Comparison of ENCODE assay signal across 9 cellular contexts in genomic region chr17:74037320-74037719, GRCh38.
DNase-seq lines count a peak whose midpoint lies in the region; ATAC-seq and TF ChIP-seq lines count a peak whose summit lies in the region.
"Had no signal": no experiment of that assay in that cellular context is flagged by ENCODE, and none has a peak within 500 bp of the region (broad histone marks: within the 10 kb centered on the region; RNA-seq: fewer than 3 reads in every experiment).

No MANE protein-coding gene starts in this region.

- POLR2A ChIA-PET in activated CD8-positive, alpha-beta T cell treated with anti-CD3 and anti-CD28 coated beads, Interleukin-2, amount 10 ng/mL, durations not matched to agents 7 days and 5 days (lab: Charles Lee), result no interaction called here

- ATAC-seq in mucosa of descending colon (peak; percentile 19), HG03139 (IDR thresholded peaks at IDR 0.05; ENCODE audit: unreplicated experiment) (no peak)
- ATAC-seq in activated CD8-positive, alpha-beta T cell treated with anti-CD3 and anti-CD28 coated beads, Interleukin-2, amount 10 ng/mL, durations not matched to agents 7 days and 5 days, result no peak

- no peak for TF ChIP-seq CTCF in mucosa of descending colon (IDR thresholded peaks at IDR 0.05)
- TF ChIP-seq CTCF in Calu3 (IDR thresholded peaks at IDR 0.05; ENCODE audit: unreplicated experiment), result no peak

- DNase-seq in DMS 273 (lab: John Stamatoyannopoulos, UW; ENCODE audit: unreplicated experiment), result peak; percentile 86
- DNase-seq in M059J (ENCODE audit: low read depth), result peak; percentile 44
- DNase-seq in mucosa of descending colon, result peak in 1 of 3 donors; percentile 21
- DNase-seq in activated CD8-positive, alpha-beta T cell treated with anti-CD3 and anti-CD28 coated beads, Interleukin-2, amount 10 ng/mL, durations not matched to agents 7 days and 5 days, result no peak
- DNase-seq in Calu3, result no peak
- DNase-seq: activated T-cell treated with anti-CD3 and anti-CD28 coated beads, Interleukin-2, amount 50 U/mL, for 1 hour had no signal

- no peak overlapping the region for H3K4me3 Mint-ChIP-seq in activated CD8-positive, alpha-beta T cell treated with anti-CD3 and anti-CD28 coated beads, Interleukin-2, amount 10 ng/mL, durations not matched to agents 7 days and 5 days
- H3K4me3 Mint-ChIP-seq in Calu3 (ENCODE audit: low read depth, unreplicated experiment), result no peak overlapping the region
- H3K4me3 Mint-ChIP-seq: nephron had no signal

- H3K9me3 ChIP-seq in mucosa of descending colon, result no peaks in the 10 kb centered on the region

- BruUV-seq in Calu3 (replicated peaks; lab: Mats Ljungman, UMichigan), result no TSS peak

- peak overlapping the region; percentile 43 for H3K27ac ChIP-seq in angular gyrus (ENCODE audit: low read depth, low read length)

- no peaks in the 10 kb centered on the region for H3K36me3 ChIP-seq in mucosa of descending colon (ENCODE audit: low read depth)

- no peak overlapping the region for H3K27ac Mint-ChIP-seq in activated CD8-positive, alpha-beta T cell treated with anti-CD3 and anti-CD28 coated beads, Interleukin-2, amount 10 ng/mL, durations not matched to agents 7 days and 5 days
- H3K27ac Mint-ChIP-seq in Calu3 (ENCODE audit: unreplicated experiment), result no peak overlapping the region
- H3K27ac Mint-ChIP-seq: nephron had no signal

- peaks cover 2% of the 10 kb centered on the region for H3K27me3 Mint-ChIP-seq in activated CD8-positive, alpha-beta T cell treated with anti-CD3 and anti-CD28 coated beads, Interleukin-2, amount 10 ng/mL, durations not matched to agents 7 days and 5 days (ENCODE audit: low read depth)
- peaks cover 87% of the 10 kb centered on the region for H3K27me3 Mint-ChIP-seq in Calu3 (ENCODE audit: unreplicated experiment)

- no peaks in the 10 kb centered on the region for H3K4me1 Mint-ChIP-seq in activated CD8-positive, alpha-beta T cell treated with anti-CD3 and anti-CD28 coated beads, Interleukin-2, amount 10 ng/mL, durations not matched to agents 7 days and 5 days (ENCODE audit: low read depth)
- H3K4me1 Mint-ChIP-seq in Calu3 (ENCODE audit: low read depth, unreplicated experiment), result no peaks in the 10 kb centered on the region

- H3K36me3 Mint-ChIP-seq in activated CD8-positive, alpha-beta T cell treated with anti-CD3 and anti-CD28 coated beads, Interleukin-2, amount 10 ng/mL, durations not matched to agents 7 days and 5 days (ENCODE audit: low read depth), result no peaks in the 10 kb centered on the region
- H3K36me3 Mint-ChIP-seq in Calu3 (ENCODE audit: insufficient read depth, unreplicated experiment), result no peaks in the 10 kb centered on the region

- no peak overlapping the region for H3K4me3 ChIP-seq in mucosa of descending colon

- CTCF ChIA-PET in activated CD8-positive, alpha-beta T cell treated with anti-CD3 and anti-CD28 coated beads, Interleukin-2, amount 10 ng/mL, durations not matched to agents 7 days and 5 days (lab: Charles Lee), result no interaction called here
- CTCF ChIA-PET in Calu3 (lab: Charles Lee), result no interaction called here

- no peaks in the 10 kb centered on the region for H3K9me3 Mint-ChIP-seq in activated CD8-positive, alpha-beta T cell treated with anti-CD3 and anti-CD28 coated beads, Interleukin-2, amount 10 ng/mL, durations not matched to agents 7 days and 5 days (ENCODE audit: insufficient read depth)
- H3K9me3 Mint-ChIP-seq in Calu3 (ENCODE audit: low read depth, unreplicated experiment), result no peaks in the 10 kb centered on the region
- H3K9me3 Mint-ChIP-seq: nephron had no signal

- H3K4me1 ChIP-seq in mucosa of descending colon (ENCODE audit: low read depth), result no peaks in the 10 kb centered on the region

- intact Hi-C loops in mucosa of descending colon (cut with DNase I, micrococcal nuclease), result no loop called here
- intact Hi-C loops in Calu3 (cut with micrococcal nuclease; ENCODE audit: unreplicated experiment), result no loop called here

Comparison
In these comparisons a context has a peak if more than half of its experiments do, and no peak if none do; other contexts are left out.
1. DNase-seq: peak in DMS 273 (single experiment) and M059J (single experiment); none in activated CD8-positive, alpha-beta T cell treated with anti-CD3 and anti-CD28 coated beads, Interleukin-2, amount 10 ng/mL, durations not matched to agents 7 days and 5 days (single experiment) and Calu3 (single experiment).